1 cellular context compared by ENCODE assay signal in the genomic region with DNA sequence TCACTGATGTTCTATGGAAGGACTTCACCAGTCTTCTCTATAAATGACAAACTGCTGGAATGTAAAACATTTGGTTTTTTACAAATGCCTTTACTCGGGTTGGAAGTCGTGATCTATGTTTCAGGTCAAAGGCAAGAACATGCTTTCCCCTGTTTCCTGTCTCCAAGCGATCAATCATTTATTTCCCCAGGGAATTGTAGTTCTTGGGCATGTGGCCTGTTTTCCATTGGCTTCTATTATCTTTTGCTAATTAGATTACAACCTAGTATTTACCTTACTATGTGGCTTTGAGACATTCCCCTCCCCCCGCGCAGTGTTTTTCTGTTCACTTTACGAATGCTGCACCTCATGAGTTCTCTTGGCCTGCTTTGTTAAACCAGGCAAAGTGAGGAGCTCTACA.
TF ChIP-seq lines count a peak whose summit lies in the region.

No MANE protein-coding gene starts in this region.

TF ChIP-seq in GM23338, 12 proteins besides CTCF, POLR2A, EP300 and RAD21 (continued from another document):
- TF ChIP-seq, protein P1, sequence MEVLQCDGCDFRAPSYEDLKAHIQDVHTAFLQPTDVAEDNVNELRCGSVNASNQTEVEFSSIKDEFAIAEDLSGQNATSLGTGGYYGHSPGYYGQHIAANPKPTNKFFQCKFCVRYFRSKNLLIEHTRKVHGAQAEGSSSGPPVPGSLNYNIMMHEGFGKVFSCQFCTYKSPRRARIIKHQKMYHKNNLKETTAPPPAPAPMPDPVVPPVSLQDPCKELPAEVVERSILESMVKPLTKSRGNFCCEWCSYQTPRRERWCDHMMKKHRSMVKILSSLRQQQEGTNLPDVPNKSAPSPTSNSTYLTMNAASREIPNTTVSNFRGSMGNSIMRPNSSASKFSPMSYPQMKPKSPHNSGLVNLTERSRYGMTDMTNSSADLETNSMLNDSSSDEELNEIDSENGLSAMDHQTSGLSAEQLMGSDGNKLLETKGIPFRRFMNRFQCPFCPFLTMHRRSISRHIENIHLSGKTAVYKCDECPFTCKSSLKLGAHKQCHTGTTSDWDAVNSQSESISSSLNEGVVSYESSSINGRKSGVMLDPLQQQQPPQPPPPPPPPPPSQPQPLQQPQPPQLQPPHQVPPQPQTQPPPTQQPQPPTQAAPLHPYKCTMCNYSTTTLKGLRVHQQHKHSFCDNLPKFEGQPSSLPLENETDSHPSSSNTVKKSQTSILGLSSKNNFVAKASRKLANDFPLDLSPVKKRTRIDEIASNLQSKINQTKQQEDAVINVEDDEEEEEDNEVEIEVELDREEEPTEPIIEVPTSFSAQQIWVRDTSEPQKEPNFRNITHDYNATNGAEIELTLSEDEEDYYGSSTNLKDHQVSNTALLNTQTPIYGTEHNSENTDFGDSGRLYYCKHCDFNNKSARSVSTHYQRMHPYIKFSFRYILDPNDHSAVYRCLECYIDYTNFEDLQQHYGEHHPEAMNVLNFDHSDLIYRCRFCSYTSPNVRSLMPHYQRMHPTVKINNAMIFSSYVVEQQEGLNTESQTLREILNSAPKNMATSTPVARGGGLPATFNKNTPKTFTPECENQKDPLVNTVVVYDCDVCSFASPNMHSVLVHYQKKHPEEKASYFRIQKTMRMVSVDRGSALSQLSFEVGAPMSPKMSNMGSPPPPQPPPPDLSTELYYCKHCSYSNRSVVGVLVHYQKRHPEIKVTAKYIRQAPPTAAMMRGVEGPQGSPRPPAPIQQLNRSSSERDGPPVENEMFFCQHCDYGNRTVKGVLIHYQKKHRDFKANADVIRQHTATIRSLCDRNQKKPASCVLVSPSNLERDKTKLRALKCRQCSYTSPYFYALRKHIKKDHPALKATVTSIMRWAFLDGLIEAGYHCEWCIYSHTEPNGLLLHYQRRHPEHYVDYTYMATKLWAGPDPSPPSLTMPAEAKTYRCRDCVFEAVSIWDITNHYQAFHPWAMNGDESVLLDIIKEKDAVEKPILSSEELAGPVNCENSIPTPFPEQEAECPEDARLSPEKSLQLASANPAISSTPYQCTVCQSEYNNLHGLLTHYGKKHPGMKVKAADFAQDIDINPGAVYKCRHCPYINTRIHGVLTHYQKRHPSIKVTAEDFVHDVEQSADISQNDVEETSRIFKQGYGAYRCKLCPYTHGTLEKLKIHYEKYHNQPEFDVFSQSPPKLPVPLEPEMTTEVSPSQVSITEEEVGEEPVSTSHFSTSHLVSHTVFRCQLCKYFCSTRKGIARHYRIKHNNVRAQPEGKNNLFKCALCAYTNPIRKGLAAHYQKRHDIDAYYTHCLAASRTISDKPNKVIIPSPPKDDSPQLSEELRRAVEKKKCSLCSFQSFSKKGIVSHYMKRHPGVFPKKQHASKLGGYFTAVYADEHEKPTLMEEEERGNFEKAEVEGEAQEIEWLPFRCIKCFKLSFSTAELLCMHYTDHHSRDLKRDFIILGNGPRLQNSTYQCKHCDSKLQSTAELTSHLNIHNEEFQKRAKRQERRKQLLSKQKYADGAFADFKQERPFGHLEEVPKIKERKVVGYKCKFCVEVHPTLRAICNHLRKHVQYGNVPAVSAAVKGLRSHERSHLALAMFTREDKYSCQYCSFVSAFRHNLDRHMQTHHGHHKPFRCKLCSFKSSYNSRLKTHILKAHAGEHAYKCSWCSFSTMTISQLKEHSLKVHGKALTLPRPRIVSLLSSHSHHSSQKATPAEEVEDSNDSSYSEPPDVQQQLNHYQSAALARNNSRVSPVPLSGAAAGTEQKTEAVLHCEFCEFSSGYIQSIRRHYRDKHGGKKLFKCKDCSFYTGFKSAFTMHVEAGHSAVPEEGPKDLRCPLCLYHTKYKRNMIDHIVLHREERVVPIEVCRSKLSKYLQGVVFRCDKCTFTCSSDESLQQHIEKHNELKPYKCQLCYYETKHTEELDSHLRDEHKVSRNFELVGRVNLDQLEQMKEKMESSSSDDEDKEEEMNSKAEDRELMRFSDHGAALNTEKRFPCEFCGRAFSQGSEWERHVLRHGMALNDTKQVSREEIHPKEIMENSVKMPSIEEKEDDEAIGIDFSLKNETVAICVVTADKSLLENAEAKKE (CRISPR knock-in tag; IDR thresholded peaks at IDR 0.05) = no peak
